ENCODE assay signal across 8 cellular contexts in the genomic region with DNA sequence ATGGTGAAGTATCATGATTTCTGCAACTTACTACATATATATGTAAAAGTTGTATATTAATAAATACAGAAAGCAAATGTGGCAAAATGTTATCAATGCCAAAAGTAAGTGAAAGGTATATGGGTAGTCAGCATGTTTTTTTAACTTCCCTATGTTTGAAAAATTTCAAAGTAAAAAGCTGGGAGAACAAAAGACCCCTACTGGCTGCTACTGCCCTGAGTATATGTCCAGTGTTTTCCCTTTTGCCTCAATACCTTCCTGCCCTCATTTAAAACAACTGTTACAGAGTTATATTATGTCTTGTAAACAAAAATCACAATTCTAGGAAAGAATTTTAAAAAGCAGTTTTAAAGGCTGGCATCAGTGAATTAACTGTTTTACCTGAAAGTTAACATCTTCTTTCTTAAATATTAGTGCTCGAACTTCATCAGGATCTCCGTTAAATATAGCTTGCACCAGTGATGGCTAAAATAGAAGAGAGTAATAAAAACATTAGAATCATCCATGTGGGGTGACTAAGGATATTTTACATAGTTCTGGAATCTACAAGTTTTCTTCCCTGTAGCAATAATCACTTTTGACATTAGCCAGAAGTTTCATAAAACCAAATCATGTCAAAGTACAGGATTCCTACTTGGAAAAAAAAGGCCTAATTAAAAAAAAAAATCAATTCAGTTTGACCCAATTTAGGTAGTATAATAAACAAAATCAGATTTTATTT. TPM values are rescaled to one million over a fixed set of nuclear protein-coding genes. Genes with fewer than 3 reads are reported as not detected.
DNase-seq lines count a peak whose midpoint lies in the region; ATAC-seq and TF ChIP-seq lines count a peak whose summit lies in the region.

No MANE protein-coding gene starts in this region.

- H3K36me3 ChIP-seq in adipocyte (ENCODE audit: control insufficient read depth, insufficient read depth, low read length, severe bottlenecking) (peaks cover 30% of the 10 kb centered on the region), lower lobe of right lung (no peaks in the 10 kb centered on the region)

- peaks cover 35% of the 10 kb centered on the region for H3K36me3 Mint-ChIP-seq in stimulated activated naive CD8-positive, alpha-beta T cell treated with anti-CD3 and anti-CD28 coated beads, Interleukin-15, Interleukin-2, amounts not matched to agents 100 ng/mL and 50 ng/mL, for 24 hours (ENCODE audit: low read depth)

- H3K4me1 ChIP-seq in adipocyte (ENCODE audit: control insufficient read depth, insufficient read depth, low read length) = peaks cover 43% of the 10 kb centered on the region
- H3K4me1 ChIP-seq in lower lobe of right lung = peaks cover 40% of the 10 kb centered on the region

- peak overlapping the region; percentile 97 for H3K27ac Mint-ChIP-seq in stimulated activated naive CD8-positive, alpha-beta T cell treated with anti-CD3 and anti-CD28 coated beads, Interleukin-15, Interleukin-2, amounts not matched to agents 100 ng/mL and 50 ng/mL, for 24 hours

- peak overlapping the region; percentile 83 for H3K27ac ChIP-seq in lower lobe of right lung

- peak overlapping the region; percentile 88 for H3K4me3 ChIP-seq in adipocyte (ENCODE audit: low read length)
- H3K4me3 ChIP-seq in lower lobe of right lung = peak overlapping the region; percentile 48

- DNase-seq in stimulated activated naive CD8-positive, alpha-beta T cell treated with anti-CD3 and anti-CD28 coated beads, Interleukin-15, Interleukin-2, amounts not matched to agents 100 U/mL and 50 U/mL, for 24 hours = no peak
- DNase-seq in adipocyte (ENCODE audit: low read depth) (peak; percentile 64), lower lobe of right lung (no peak), NCI-H1417 treated with DMSO at 0.1 percent for 48 hours (lab: John Stamatoyannopoulos, UW) (no peak), foreskin melanocyte (no peak), DMS79 (lab: John Stamatoyannopoulos, UW) (no peak)

- H3K4me1 Mint-ChIP-seq in stimulated activated naive CD8-positive, alpha-beta T cell treated with anti-CD3 and anti-CD28 coated beads, Interleukin-15, Interleukin-2, amounts not matched to agents 100 ng/mL and 50 ng/mL, for 24 hours (ENCODE audit: low read depth) = peaks cover 90% of the 10 kb centered on the region

- H3K9me3 ChIP-seq in adipocyte (ENCODE audit: control insufficient read depth, low read length) (no peaks in the 10 kb centered on the region), lower lobe of right lung (no peaks in the 10 kb centered on the region)

- H3K27me3 Mint-ChIP-seq in stimulated activated naive CD8-positive, alpha-beta T cell treated with anti-CD3 and anti-CD28 coated beads, Interleukin-15, Interleukin-2, amounts not matched to agents 100 ng/mL and 50 ng/mL, for 24 hours = no peaks in the 10 kb centered on the region

- no peak for TF ChIP-seq CTCF in lower lobe of right lung (IDR thresholded peaks at IDR 0.05)

- intact Hi-C loops in lower lobe of right lung (cut with DNase I) = no loop called here

- no peaks in the 10 kb centered on the region for H3K27me3 ChIP-seq in adipocyte (replicated peaks; ENCODE audit: control insufficient read depth, insufficient read depth, low read length)
- H3K27me3 ChIP-seq in lower lobe of right lung (ENCODE audit: low read depth) = no peaks in the 10 kb centered on the region

- no peak for ATAC-seq in stimulated activated naive CD8-positive, alpha-beta T cell treated with anti-CD3 and anti-CD28 coated beads, Interleukin-15, Interleukin-2, amounts not matched to agents 100 U/mL and 50 U/mL, for 24 hours
- ATAC-seq in lower lobe of right lung = peak in 1 of 2 donors; percentile 6
- ATAC-seq in GM21825 (IDR thresholded peaks at IDR 0.05; ENCODE audit: unreplicated experiment) = no peak

- peak overlapping the region; percentile 97 for H3K9ac ChIP-seq in adipocyte (ENCODE audit: low read length)

- H3K9me3 Mint-ChIP-seq in stimulated activated naive CD8-positive, alpha-beta T cell treated with anti-CD3 and anti-CD28 coated beads, Interleukin-15, Interleukin-2, amounts not matched to agents 100 ng/mL and 50 ng/mL, for 24 hours = no peaks in the 10 kb centered on the region

- peak overlapping the region; percentile 83 for H3K4me3 Mint-ChIP-seq in stimulated activated naive CD8-positive, alpha-beta T cell treated with anti-CD3 and anti-CD28 coated beads, Interleukin-15, Interleukin-2, amounts not matched to agents 100 ng/mL and 50 ng/mL, for 24 hours

RNA-seq across cellular contexts. Expression of gene ANKRD28, which starts 2.8 kb away (rescaled TPM):
- 57.2 TPM for total RNA-seq in lower lobe of right lung
